8 cellular contexts compared by ENCODE assay signal in the genomic region with DNA sequence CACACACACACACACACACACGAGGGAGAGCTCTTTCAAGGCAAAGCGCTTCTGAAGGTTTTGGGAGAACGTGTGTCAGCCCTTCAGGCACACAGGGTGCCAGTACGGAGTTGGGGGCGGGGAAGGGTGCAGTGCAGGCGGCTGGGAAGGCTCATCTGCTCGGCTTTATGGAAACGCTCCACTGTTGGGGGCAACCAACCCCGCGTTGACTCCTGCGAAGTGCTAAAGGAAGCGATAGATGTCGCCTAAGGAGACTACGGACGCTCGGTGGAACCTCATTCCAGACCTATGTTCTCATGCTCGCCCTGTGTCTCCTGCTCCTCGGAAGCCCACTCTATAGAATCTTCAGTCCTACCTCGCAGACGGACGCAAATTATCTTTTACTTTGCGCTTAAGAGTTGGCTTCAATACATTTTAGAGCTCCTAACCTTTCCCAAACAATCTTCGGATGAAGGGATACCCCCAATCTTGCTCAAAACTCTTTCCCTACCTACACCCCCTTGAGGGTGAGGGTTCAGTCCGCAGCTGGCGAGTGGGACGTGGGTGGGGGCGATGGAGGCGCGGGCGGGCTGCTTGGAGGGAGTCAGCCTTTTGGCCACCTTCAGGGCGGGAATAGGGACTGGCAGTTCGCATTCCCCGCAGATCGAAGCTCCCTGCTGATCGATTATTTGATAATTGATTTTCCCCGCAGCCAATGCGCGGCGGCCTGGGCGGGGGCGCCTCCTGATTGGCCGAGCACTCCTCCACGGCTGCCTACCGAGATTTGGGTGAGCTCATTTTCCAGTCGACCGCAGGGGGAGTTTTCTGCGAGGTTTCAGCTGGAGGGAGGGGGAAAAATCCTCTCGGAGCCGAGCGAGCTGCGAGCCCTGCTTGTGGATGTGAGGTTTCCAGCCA. TPM values are rescaled to one million over a fixed set of nuclear protein-coding genes. Genes with fewer than 3 reads are reported as not detected.
DNase-seq lines count a peak whose midpoint lies in the region; ATAC-seq, FAIRE-seq and TF ChIP-seq lines count a peak whose summit lies in the region.

No MANE protein-coding gene starts in this region.

- H3K36me3 ChIP-seq in ES-I3 (ENCODE audit: insufficient read depth, low read length) (no peaks in the 10 kb centered on the region), endodermal cell (ENCODE audit: control insufficient read depth, insufficient read depth, low read length) (no peaks in the 10 kb centered on the region), HepG2 (replicated peaks in 1 of 2; ENCODE audit: control insufficient read depth in 1 of 2, insufficient read depth in 2 of 2, low read length in 2 of 2) (no peaks in the 10 kb centered on the region)

- POLR2A ChIA-PET in HepG2 (lab: Yijun Ruan, JAX) = interaction anchor here (1.0 to 1.6 kb wide), 5 partner anchors 137 to 1819 kb away, joined by 3 to 5 read pairs (median 3); a partner anchor contains a TSS

- peak overlapping the region; percentile 72 for H3K9ac ChIP-seq in ES-I3 (ENCODE audit: low read depth, low read length)
- H3K9ac ChIP-seq in endodermal cell (ENCODE audit: extremely low read depth, low read length, poor library complexity, severe bottlenecking) = peak overlapping the region; percentile 71
- peak overlapping the region; percentile 66 for H3K9ac ChIP-seq in HepG2 (ENCODE audit: insufficient read depth, low read depth, low read length)

- peak overlapping the region; percentile 90 for H2AFZ ChIP-seq in HepG2 (ENCODE audit: low read length)

- in situ Hi-C loops in HepG2 (cut with HindIII; ENCODE audit: extremely low pct_ligation_motif_present, low pct_unique_long_range_greater_than_20kb) = loop anchor here (5.0 to 25.0 kb wide), 6 partner anchors 144 to 1604 kb away; no protein-coding TSS in a partner anchor

- FAIRE-seq in HepG2 (lab: Jason Lieb, UNC) = peak; percentile 69

- H3K27me3 Mint-ChIP-seq in endodermal cell (ENCODE audit: insufficient read depth) = peaks cover 87% of the 10 kb centered on the region
- H3K27me3 Mint-ChIP-seq in stimulated activated memory B cell treated with anti-CD40 and anti-IgM and Interleukin-4, amounts not matched to agents 10 μg/mL and 1 μg/mL and 100 μg/mL, for 72 hours = peaks cover 77% of the 10 kb centered on the region

- TF ChIP-seq EP300 in HepG2 (IDR thresholded peaks at IDR 0.05; ENCODE audit: low read depth in 2 of 2, low read length in 2 of 2) (no peak; a peak in 1 of 4 replicates), HepG2 (CRISPR knock-in tag; IDR thresholded peaks at IDR 0.05; ENCODE audit: borderline replicate concordance) (no peak)

- CTCF ChIA-PET in HepG2 (lab: Yijun Ruan, JAX; ENCODE audit: low intra/inter-chr PET ratio, low total read pairs) = no interaction called here

- H3K79me2 ChIP-seq in HepG2 (ENCODE audit: insufficient read depth, low read length) = no peaks in the 10 kb centered on the region

- H3K27me3 ChIP-seq in endodermal cell (ENCODE audit: control insufficient read depth, insufficient read depth, low read length, poor library complexity, severe bottlenecking) (peaks cover 37% of the 10 kb centered on the region), HepG2 (ENCODE audit: control insufficient read depth in 1 of 2, insufficient read depth in 2 of 2, low read length in 2 of 2) (peaks cover 0 to 11% of the 10 kb centered on the region in 2 experiments; a peak in 3 of 5 replicates)

- peak overlapping the region; percentile 86 for H3K27ac Mint-ChIP-seq in endodermal cell
- no peak overlapping the region for H3K27ac Mint-ChIP-seq in stimulated activated memory B cell treated with anti-CD40 and anti-IgM and Interleukin-4, amounts not matched to agents 10 μg/mL and 1 μg/mL and 100 μg/mL, for 72 hours

- WGBS in endodermal cell (ENCODE audit: insufficient coverage in 1 of 2, insufficient read length in 1 of 2), 2 experiments = 1 to 4% methylated on average over 13 to 51 of the region's 51 CpGs
- 6% methylated on average over 45 of the region's 51 CpGs for WGBS in HepG2 (ENCODE audit: low lambda C conversion rate)

- H3K36me3 Mint-ChIP-seq in endodermal cell (ENCODE audit: low read depth) = no peaks in the 10 kb centered on the region
- no peaks in the 10 kb centered on the region for H3K36me3 Mint-ChIP-seq in stimulated activated memory B cell treated with anti-CD40 and anti-IgM and Interleukin-4, amounts not matched to agents 10 μg/mL and 1 μg/mL and 100 μg/mL, for 72 hours

- H3K4me1 Mint-ChIP-seq in endodermal cell = peaks cover 43% of the 10 kb centered on the region
- peaks cover 42% of the 10 kb centered on the region for H3K4me1 Mint-ChIP-seq in stimulated activated memory B cell treated with anti-CD40 and anti-IgM and Interleukin-4, amounts not matched to agents 10 μg/mL and 1 μg/mL and 100 μg/mL, for 72 hours

- no TSS peak for BruUV-seq in HepG2 (replicated peaks; lab: Mats Ljungman, UMichigan)

- no peaks in the 10 kb centered on the region for H4K20me1 ChIP-seq in HepG2 (ENCODE audit: insufficient read depth, low read length)

- no peak for TF ChIP-seq POLR2A in HepG2 (IDR thresholded peaks at IDR 0.05; ENCODE audit: insufficient read depth in 1 of 2, low read depth in 2 of 2, low read length in 2 of 2)
- TF ChIP-seq POLR2A in GM18505 (IDR thresholded peaks at IDR 0.05; ENCODE audit: borderline replicate concordance, extremely low read depth, insufficient read depth, insufficient read length) = no peak

- DNase-seq in NCI-H1417 (lab: John Stamatoyannopoulos, UW) (peak; percentile 95 to 99 (median 98)), SW 1271 (lab: John Stamatoyannopoulos, UW) (peak; percentile 50 to 90), endodermal cell (peak; percentile 96), HepG2 (ENCODE audit: low spot score) (peak; percentile 89)

- H3K4me3 Mint-ChIP-seq in endodermal cell = peak overlapping the region; percentile 64
- peak overlapping the region; percentile 77 for H3K4me3 Mint-ChIP-seq in stimulated activated memory B cell treated with anti-CD40 and anti-IgM and Interleukin-4, amounts not matched to agents 10 μg/mL and 1 μg/mL and 100 μg/mL, for 72 hours

- H3K4me2 ChIP-seq in HepG2 (ENCODE audit: low read depth, low read length) = peak overlapping the region; percentile 99

- TF ChIP-seq RAD21 in HepG2 (CRISPR knock-in tag; IDR thresholded peaks at IDR 0.05) = no peak

- TF ChIP-seq CTCF in endodermal cell (conservative IDR thresholded peaks at IDR 0.05) (no peak), HepG2 (CRISPR knock-in tag; IDR thresholded peaks at IDR 0.05) (no peak; the same call in 1 of the 2 replicates)

- no peaks in the 10 kb centered on the region for H3K9me3 ChIP-seq in ES-I3 (ENCODE audit: control insufficient read depth, insufficient read depth, low read length)
- no peaks in the 10 kb centered on the region for H3K9me3 ChIP-seq in endodermal cell (ENCODE audit: control insufficient read depth, low read length)
- H3K9me3 ChIP-seq in HepG2 (ENCODE audit: low read length) = no peaks in the 10 kb centered on the region

- intact Hi-C loops in HepG2 (cut with micrococcal nuclease; ENCODE audit: unreplicated experiment) = loop anchor here (5.0 kb wide), 1 partner anchor 964 kb away; a partner anchor contains a TSS

- H3K4me1 ChIP-seq in ES-I3 (ENCODE audit: insufficient read depth, low read length) (no peaks in the 10 kb centered on the region), endodermal cell (ENCODE audit: control insufficient read depth, insufficient read depth, low read length) (peaks cover 7% of the 10 kb centered on the region), HepG2 (ENCODE audit: insufficient read depth, low read length) (peaks cover 19% of the 10 kb centered on the region)

- H3K4me3 ChIP-seq in endodermal cell (ENCODE audit: low read length) (peak overlapping the region; percentile 97), HepG2 (replicated peaks in 1 of 3; ENCODE audit: insufficient read depth in 1 of 3, low read depth in 2 of 3, low read length in 3 of 3) (peak overlapping the region; percentile 71 to 93 (median 85))

- H3K9me3 Mint-ChIP-seq in endodermal cell = no peaks in the 10 kb centered on the region
- no peaks in the 10 kb centered on the region for H3K9me3 Mint-ChIP-seq in stimulated activated memory B cell treated with anti-CD40 and anti-IgM and Interleukin-4, amounts not matched to agents 10 μg/mL and 1 μg/mL and 100 μg/mL, for 72 hours

- ATAC-seq in HepG2 (peak; percentile 76), HG03442 (IDR thresholded peaks at IDR 0.05; ENCODE audit: unreplicated experiment) (no peak), GM18505 (IDR thresholded peaks at IDR 0.05; ENCODE audit: unreplicated experiment) (no peak)
- ATAC-seq in stimulated activated memory B cell treated with anti-CD40 and anti-IgM and Interleukin-4, amounts not matched to agents 10 μg/mL and 1 μg/mL and 100 μg/mL, for 72 hours = no peak

- H3K27ac ChIP-seq in endodermal cell (ENCODE audit: low read depth, low read length) (peak overlapping the region; percentile 89), HepG2 (ENCODE audit: extremely low read length, insufficient read depth, low read length) (no peak overlapping the region)

TF ChIP-seq in HepG2, 621 proteins besides CTCF, POLR2A, EP300 and RAD21 (continues in another document):
- TF ChIP-seq ZC3H4 (CRISPR knock-in tag; IDR thresholded peaks at IDR 0.05; ENCODE audit: borderline replicate concordance) = no peak
- no peak for TF ChIP-seq ZNF12 (CRISPR knock-in tag; IDR thresholded peaks at IDR 0.05)

RNA-seq across cellular contexts. Expression of a gene that starts 1.9 kb away (rescaled TPM):
- total RNA-seq in endodermal cell = 1 to 10 TPM; 1.8 to 2.3 TPM
- 80.5 TPM for polyA plus RNA-seq in endodermal cell (2013, experiment 1 of 2)
- polyA plus RNA-seq in endodermal cell (2013, experiment 2 of 2) = 81.9 TPM
- total RNA-seq in HepG2 (2016; rRNA removed; fragmentation: Illumina TruSeq; extraction: Trizol) = 4.5 and 6.0 TPM in 2 replicates
- 0.88 and 1.3 TPM in 2 replicates for total RNA-seq in HepG2 (2016; cell fraction: cytosol; rRNA removed; fragmentation: Illumina TruSeq; extraction: Trizol; ENCODE audit: low read depth)
- total RNA-seq in HepG2 (2016; cell fraction: insoluble cytoplasmic fraction; rRNA removed; fragmentation: Illumina TruSeq; extraction: Trizol) = 4.4 and 6.6 TPM in 2 replicates
- 2.1 and 4.3 TPM in 2 replicates for total RNA-seq in HepG2 (2016; cell fraction: membrane; rRNA removed; fragmentation: Illumina TruSeq; extraction: Trizol)
- total RNA-seq in HepG2 (2016; cell fraction: nucleus; rRNA removed; fragmentation: Illumina TruSeq; extraction: Trizol) = 11.1 and 12.8 TPM in 2 replicates
- 2.6 and 3.8 TPM in 2 replicates for polyA plus RNA-seq in HepG2 (2011; rRNA removed)
- 1.2 and 2.1 TPM in 2 replicates for polyA plus RNA-seq in HepG2 (2011; cell fraction: cytosol; rRNA removed)
- 3.6 and 3.7 TPM in 2 replicates for polyA plus RNA-seq in HepG2 (2011; cell fraction: nucleus; rRNA removed)
- 1.7 and 2.9 TPM in 2 replicates for polyA plus RNA-seq in HepG2 (2012)
- 0.16 and 0.49 TPM in 2 replicates for polyA plus RNA-seq in HepG2 (2016; cell fraction: cytosol; fragmentation: Illumina TruSeq; extraction: Trizol; ENCODE audit: low read depth)
- 4.1 and 4.2 TPM in 2 replicates for polyA plus RNA-seq in HepG2 (2016; cell fraction: insoluble cytoplasmic fraction; fragmentation: Illumina TruSeq; extraction: Trizol; ENCODE audit: low read depth)
- 1.0 and 1.1 TPM in 2 replicates for polyA plus RNA-seq in HepG2 (2016; cell fraction: membrane; fragmentation: Illumina TruSeq; extraction: Trizol; ENCODE audit: low read depth)
- polyA plus RNA-seq in HepG2 (2016; cell fraction: nucleus; fragmentation: Illumina TruSeq; extraction: Trizol; ENCODE audit: insufficient read depth, low read depth) = 4.8 and 9.7 TPM in 2 replicates
- polyA minus RNA-seq in HepG2 (2011; rRNA and poly(A)+ RNA removed; ENCODE audit: low replicate concordance) = 6.9 and 19.7 TPM in 2 replicates
- 4.3 and 5.7 TPM in 2 replicates for polyA minus RNA-seq in HepG2 (2011; cell fraction: cytosol; rRNA and poly(A)+ RNA removed)
- 19.1 and 25.4 TPM in 2 replicates for polyA minus RNA-seq in HepG2 (2011; cell fraction: nucleus; rRNA and poly(A)+ RNA removed)
